ENCODE assay signal across 30 cellular contexts in genomic region chr16:901149-901548, GRCh38.
"Had no signal": no experiment of that assay in that cellular context is flagged by ENCODE, and none has a peak within 500 bp of the region (broad histone marks: within the 10 kb centered on the region; RNA-seq: fewer than 3 reads in every experiment).

No MANE protein-coding gene starts in this region.

- DNase-seq: activated B cell treated with CpG ODN at 0.5 μM for 24 hours; activated CD4-positive, alpha-beta memory T cell treated with anti-CD3 and anti-CD28 coated beads for 36 hours; activated CD4-positive, alpha-beta T cell treated with anti-CD3 and anti-CD28 coated beads, Interleukin-2, amount 10 ng/mL, durations not matched to agents 7 days and 5 days; activated CD8-positive, alpha-beta memory T cell treated with anti-CD3 and anti-CD28 coated beads for 24 hours; activated effector memory CD4-positive, alpha-beta T cell treated with anti-CD3 and anti-CD28 coated beads, Interleukin-2, amount 50 U/mL, for 16 hours; activated naive CD4-positive, alpha-beta T cell treated with Interleukin-2 at 50 U/mL for 16 hours; activated naive CD8-positive, alpha-beta T cell treated with anti-CD3 and anti-CD28 coated beads, Interleukin-2, amount 50 U/mL, for 24 hours; activated T-cell treated with anti-CD3 and anti-CD28 coated beads, Interleukin-2, amount 50 U/mL, for 4 hours; amniotic stem cell; brain microvascular endothelial cell; cerebellar nuclear complex; KG1; NCI-H1048; NCI-H1417; NCI-H1930; NCI-H2107; NCI-H2171 treated with DMSO at 0.1 percent for 48 hours; NCI-H226; NCI-H510A; NCI-H526 treated with DMSO at 0.1 percent for 48 hours; NCI-H82; NK-92 treated with Interleukin-12 subunit alpha and Interleukin-12 subunit beta, amount 100 ng/mL, for 24 hours; Peyer's patch; T-cell; T-helper 2 cell; T1000 had no signal

- H3K9me3 ChIP-seq: Peyer's patch had no signal

- H3K36me3 ChIP-seq: brain microvascular endothelial cell, cardiac muscle cell, Peyer's patch had no signal

- H3K4me1 ChIP-seq: Peyer's patch had no signal

- H3K4me3 ChIP-seq: cardiac muscle cell, Peyer's patch, SK-N-MC had no signal

- H3K27ac ChIP-seq: brain microvascular endothelial cell, cardiac muscle cell, Peyer's patch, SK-N-MC had no signal

- ATAC-seq: activated naive CD4-positive, alpha-beta T cell treated with anti-CD3 and anti-CD28 coated beads, Interleukin-2, amount 50 U/mL, for 72 hours; activated naive CD8-positive, alpha-beta T cell treated with anti-CD3 and anti-CD28 coated beads, Interleukin-2, amount 50 U/mL, for 24 hours; activated T-cell treated with anti-CD3 and anti-CD28 coated beads, Interleukin-2, amount 50 U/mL, for 4 hours; T-cell had no signal

- FAIRE-seq: TTC549 had no signal

- H3K27me3 ChIP-seq: brain microvascular endothelial cell, cardiac muscle cell, Peyer's patch had no signal
